In genomic region chr21:28883931-28884330, GRCh38 we compare ENCODE assay signal across 12 cellular contexts.
A peak's percentile ranks its signal among the peaks of the same experiment; 100 is the strongest.
DNase-seq lines count a peak whose midpoint lies in the region; ATAC-seq, FAIRE-seq and TF ChIP-seq lines count a peak whose summit lies in the region.
"Had no signal": no experiment of that assay in that cellular context is flagged by ENCODE, and none has a peak within 500 bp of the region (broad histone marks: within the 10 kb centered on the region; RNA-seq: fewer than 3 reads in every experiment).

No MANE protein-coding gene starts in this region.

- peak overlapping the region; percentile 62 for H3K4me3 ChIP-seq in BE2C (ENCODE audit: low read depth, low read length)
- no peak overlapping the region for H3K4me3 ChIP-seq in IMR-90 (ENCODE audit: insufficient read depth, low read depth, low read length)
- H3K4me3 ChIP-seq in K562 = peak overlapping the region; percentile 48

- no peak overlapping the region for H2AK5ac ChIP-seq in IMR-90 (ENCODE audit: low read depth, low read length)

- no peak overlapping the region for H3K56ac ChIP-seq in IMR-90 (ENCODE audit: extremely low read depth, insufficient read depth, low read length)

- H2BK20ac ChIP-seq in IMR-90 (ENCODE audit: low read depth, low read length) = no peak overlapping the region

- 0 out of 2 replicates have a peak, but pooled peaks have one; percentile 18 for TF ChIP-seq EP300 in K562 (IDR thresholded peaks at IDR 0.05; ENCODE audit: low read length)

- H3K4me3 Mint-ChIP-seq in natural killer cell = peak overlapping the region; percentile 95

- in situ Hi-C loops in IMR-90 (cut with MboI; ENCODE audit: low sequenced_read_pairs) = no loop called here
- in situ Hi-C loops in K562 (cut with MboI) = no loop called here

- H3K9me3 ChIP-seq in BE2C = no peaks in the 10 kb centered on the region
- no peaks in the 10 kb centered on the region for H3K9me3 ChIP-seq in IMR-90 (ENCODE audit: control insufficient read depth, insufficient read depth, low read length)
- no peaks in the 10 kb centered on the region for H3K9me3 ChIP-seq in K562 (replicated peaks; ENCODE audit: control insufficient read depth, insufficient read depth, low read depth, low read length)
- H3K9me3 ChIP-seq: prostate gland had no signal

- H3K18ac ChIP-seq in IMR-90 (ENCODE audit: low read depth, low read length) = no peak overlapping the region

- no peak overlapping the region for H4K5ac ChIP-seq in IMR-90 (ENCODE audit: low read depth, low read length)

- H3K4me1 ChIP-seq in BE2C (no peaks in the 10 kb centered on the region), IMR-90 (ENCODE audit: control insufficient read depth, insufficient read depth, low read length) (0 out of 2 replicates have a peak, but pooled peaks cover 2% of the 10 kb centered on the region), K562 (replicated peaks in 1 of 2; ENCODE audit: control insufficient read depth in 2 of 2, insufficient read depth in 2 of 2, low read length in 2 of 2) (peaks cover 5 to 7% of the 10 kb centered on the region in 2 experiments; a peak in 3 of 5 replicates)

- H3K9me1 ChIP-seq in IMR-90 (ENCODE audit: insufficient read depth, low read length) (peaks cover 3% of the 10 kb centered on the region; the same call in 1 of the 2 replicates), K562 (ENCODE audit: control insufficient read depth, insufficient read depth, low read length) (no peaks in the 10 kb centered on the region)

- peaks cover 7 to 18% of the 10 kb centered on the region in 2 donors for H3K27me3 Mint-ChIP-seq in natural killer cell (ENCODE audit: low read depth in 2 of 2)

- H3K23ac ChIP-seq in IMR-90 (ENCODE audit: low read depth, low read length) = no peak overlapping the region

- FAIRE-seq in K562 (lab: Jason Lieb, UNC) = no peak

- TF ChIP-seq CTCF in BE2C (IDR thresholded peaks at IDR 0.05; ENCODE audit: low read depth, low read length) = no peak
- TF ChIP-seq CTCF in IMR-90 (conservative IDR thresholded peaks at IDR 0.05; ENCODE audit: low read depth, low read length) = no peak
- TF ChIP-seq CTCF in K562 (IDR thresholded peaks at IDR 0.05 in 2 of 3, conservative IDR thresholded peaks at IDR 0.05 in 1 of 3; ENCODE audit: insufficient read depth in 2 of 3, low read depth in 1 of 3, low read length in 3 of 3) = no peak
- no peak for TF ChIP-seq CTCF in natural killer cell (IDR thresholded peaks at IDR 0.05)

- peak overlapping the region; percentile 98 to 100 for H3K27ac Mint-ChIP-seq in natural killer cell

- TF ChIP-seq POLR2A in IMR-90 (IDR thresholded peaks at IDR 0.05; ENCODE audit: low read depth, low read length) (no peak), K562 (conservative IDR thresholded peaks at IDR 0.05) (no peak)

- H2BK5ac ChIP-seq in IMR-90 (ENCODE audit: low read depth, low read length, poor library complexity, severe bottlenecking) = no peak overlapping the region

- peaks cover 6% of the 10 kb centered on the region for H3K36me3 Mint-ChIP-seq in natural killer cell

- 0 out of 2 replicates have a peak overlapping the region, but pooled peaks have one; percentile 1 for H3K4ac ChIP-seq in IMR-90 (ENCODE audit: low read depth, low read length)

- no peak for DNase-seq in BE2C
- DNase-seq in IMR-90 = no peak
- DNase-seq in K562 (ENCODE audit: extremely low read depth in 1 of 4, low spot score in 3 of 4) = peak in 2 of 4 experiments; percentile 16 to 26
- no peak for DNase-seq in natural killer cell
- DNase-seq in SHP77 (lab: John Stamatoyannopoulos, UW) = no peak
- DNase-seq in MV-4-11 (lab: John Stamatoyannopoulos, UW) = no peak
- DNase-seq in NCI-H82 treated with DMSO at 0.1 percent for 48 hours (lab: John Stamatoyannopoulos, UW; ENCODE audit: unreplicated experiment) = no peak
- DNase-seq in SHP77 treated with DMSO at 0.1 percent for 48 hours (lab: John Stamatoyannopoulos, UW) = no peak
- DNase-seq: effector CD8-positive, alpha-beta T cell; GOT3; NCI-H1105 had no signal

- H4K8ac ChIP-seq in IMR-90 (ENCODE audit: low read depth in 2 of 2, low read length in 2 of 2) = peak overlapping the region in 1 of 2 experiments; percentile 33; a peak in 1 of 4 replicates

- no peak overlapping the region for H2BK120ac ChIP-seq in IMR-90 (ENCODE audit: low read depth, low read length)

- H3K36me3 ChIP-seq in BE2C = peaks cover 23% of the 10 kb centered on the region
- 0 out of 2 replicates have a peak, but pooled peaks cover 1% of the 10 kb centered on the region for H3K36me3 ChIP-seq in IMR-90 (ENCODE audit: control insufficient read depth, insufficient read depth, low read length)
- peaks cover 24% of the 10 kb centered on the region; the same call in 2 of the 3 replicates for H3K36me3 ChIP-seq in K562 (ENCODE audit: control insufficient read depth, insufficient read depth, low read length)
- H3K36me3 ChIP-seq: prostate gland had no signal

- no peak overlapping the region for H2AK9ac ChIP-seq in IMR-90 (replicated peaks; ENCODE audit: low read depth, low read length, poor library complexity)

- H3K9ac ChIP-seq in IMR-90 (ENCODE audit: low read depth, low read length) (no peak overlapping the region; the same call in 1 of the 2 replicates), K562 (ENCODE audit: insufficient read depth in 1 of 2, low read depth in 2 of 2, low read length in 2 of 2) (peak overlapping the region in 1 of 2 experiments; percentile 85; a peak in 2 of 4 replicates)

- H3K27me3 ChIP-seq in BE2C (no peaks in the 10 kb centered on the region), IMR-90 (ENCODE audit: control insufficient read depth, insufficient read depth, low read length) (no peaks in the 10 kb centered on the region), K562 (ENCODE audit: control insufficient read depth in 2 of 2, insufficient read depth in 2 of 2, low read length in 2 of 2) (peaks cover 0 to 1% of the 10 kb centered on the region in 2 experiments; a peak in 1 of 5 replicates)

- no peaks in the 10 kb centered on the region for H3K9me3 Mint-ChIP-seq in natural killer cell

- H3K79me2 ChIP-seq in K562 (ENCODE audit: control insufficient read depth, insufficient read depth, low read length) = peaks cover 15% of the 10 kb centered on the region

- peaks cover 23 to 25% of the 10 kb centered on the region in 2 donors for H3K4me1 Mint-ChIP-seq in natural killer cell

- BruUV-seq in IMR-90 (replicated peaks; lab: Mats Ljungman, UMichigan) = no TSS peak
- BruUV-seq in K562 (replicated peaks; lab: Mats Ljungman, UMichigan) = no TSS peak

- no peak overlapping the region for H3K14ac ChIP-seq in IMR-90 (replicated peaks; ENCODE audit: low read depth, low read length)

- intact Hi-C loops in IMR-90 (cut with micrococcal nuclease) = loop anchor here (5.0 kb wide), 1 partner anchor 62 kb away; no protein-coding TSS in a partner anchor
- intact Hi-C loops in K562 (cut with micrococcal nuclease) = no loop called here
- intact Hi-C loops in natural killer cell (cut with micrococcal nuclease) = loop anchor here (10.0 kb wide), 1 partner anchor 191 kb away; the partner anchor contains the start of gene CCT8

- peaks cover 8 to 10% of the 10 kb centered on the region in 2 experiments; a peak in 3 of 4 replicates for H3K79me1 ChIP-seq in IMR-90 (ENCODE audit: low read depth in 1 of 2, low read length in 2 of 2)

- no peak overlapping the region; the same call in 1 of the 2 replicates for H3K27ac ChIP-seq in IMR-90 (ENCODE audit: insufficient read depth, low read length)
- H3K27ac ChIP-seq in K562 (ENCODE audit: extremely low read depth, low read depth, low read length) = peak overlapping the region; percentile 95; the same call in 2 of the 3 replicates

- TF ChIP-seq RAD21 in IMR-90 (IDR thresholded peaks at IDR 0.05; ENCODE audit: low read length) = no peak
- no peak for TF ChIP-seq RAD21 in K562 (CRISPR knock-in tag; conservative IDR thresholded peaks at IDR 0.05 in 1 of 2, IDR thresholded peaks at IDR 0.05 in 1 of 2)

- H4K20me1 ChIP-seq in IMR-90 (ENCODE audit: insufficient read depth, low read length) (no peaks in the 10 kb centered on the region), K562 (replicated peaks; ENCODE audit: control insufficient read depth, insufficient read depth, low read length) (no peaks in the 10 kb centered on the region)

- dilution Hi-C loops in IMR-90 (cut with HindIII; ENCODE audit: low sequenced_read_pairs, unreplicated experiment) = no loop called here

- H2BK15ac ChIP-seq in IMR-90 (ENCODE audit: low read depth, low read length) = no peak overlapping the region

- ATAC-seq in IMR-90 (ENCODE audit: low read depth) (no peak), K562 (peak; percentile 2), natural killer cell (no peak)

- H3K4me2 ChIP-seq in IMR-90 (ENCODE audit: low read depth, low read length) (peak overlapping the region; percentile 88), K562 (ENCODE audit: insufficient read depth, low read length) (peak overlapping the region; percentile 87)

- no peak overlapping the region for H2AFZ ChIP-seq in IMR-90 (replicated peaks; ENCODE audit: low read length, poor library complexity)
- H2AFZ ChIP-seq in K562 (ENCODE audit: low read depth, low read length) = peak overlapping the region; percentile 98

- POLR2A ChIA-PET in IMR-90 (lab: Charles Lee; ENCODE audit: unreplicated experiment) (no interaction called here), K562 (lab: Yijun Ruan, JAX) (interaction anchor here (0.6 to 2.6 kb wide), 7 partner anchors 9 to 141 kb away, joined by 3 to 15 read pairs (median 4); partner anchors contain the start of gene USP16)

- CTCF ChIA-PET in IMR-90 (lab: Yijun Ruan, JAX) = interaction anchor here (1.2 kb wide), 1 partner anchor 142 kb away, joined by 3 read pairs; no protein-coding TSS in a partner anchor
- CTCF ChIA-PET in K562 (lab: Yijun Ruan, JAX; ENCODE audit: low intra/inter-chr PET ratio) = no interaction called here

- H4K91ac ChIP-seq in IMR-90 (ENCODE audit: insufficient read depth, low read depth, low read length) = no peak overlapping the region

TF ChIP-seq in IMR-90, 13 proteins besides CTCF, POLR2A, EP300 and RAD21 (continues in another document):
- TF ChIP-seq NFE2L2 (IDR thresholded peaks at IDR 0.05; ENCODE audit: low read depth, low read length) (no peak), SMC3 (IDR thresholded peaks at IDR 0.05; ENCODE audit: low read depth, low read length) (no peak), CHD1 (IDR thresholded peaks at IDR 0.05; ENCODE audit: low read depth, low read length) (no peak), MXI1 (IDR thresholded peaks at IDR 0.05; ENCODE audit: borderline replicate concordance, low read depth, low read length) (no peak)
